ENCODE assay signal across 1 cellular context in the genomic region with DNA sequence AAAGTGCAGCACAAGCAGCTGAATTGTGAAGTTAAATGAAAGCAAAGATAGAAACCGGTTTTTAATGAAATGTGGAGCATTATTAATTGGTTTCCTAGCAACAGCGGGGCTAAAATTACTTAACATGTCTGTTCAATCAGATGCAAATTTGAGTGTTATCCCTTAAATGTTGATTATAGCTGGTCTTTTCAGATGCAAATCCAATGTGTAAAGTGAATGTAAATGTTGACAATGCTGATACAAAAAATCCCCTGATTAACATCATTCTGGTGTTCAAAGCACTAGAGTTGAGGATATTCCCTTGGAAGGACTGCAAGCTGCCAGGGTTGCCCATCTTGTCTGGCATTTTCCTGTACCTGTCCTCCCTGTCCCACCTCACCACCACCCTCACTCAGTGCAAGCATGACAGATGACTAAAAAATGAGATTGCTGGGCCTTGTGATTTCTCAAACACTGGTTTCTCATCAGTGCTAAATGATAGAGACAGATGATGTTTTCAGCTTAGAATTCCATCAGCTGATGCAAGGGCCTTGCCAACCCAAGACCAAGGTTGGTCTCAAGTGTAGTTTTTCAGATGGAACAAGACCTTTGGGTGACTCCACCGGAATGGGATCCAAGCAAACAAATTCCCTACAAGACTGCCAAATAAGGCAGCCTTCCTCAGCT.
TF ChIP-seq lines count a peak whose summit lies in the region.

No MANE protein-coding gene starts in this region.

TF ChIP-seq in WTC11, 78 proteins besides CTCF, POLR2A, EP300 and RAD21:
- TF ChIP-seq, protein P1, sequence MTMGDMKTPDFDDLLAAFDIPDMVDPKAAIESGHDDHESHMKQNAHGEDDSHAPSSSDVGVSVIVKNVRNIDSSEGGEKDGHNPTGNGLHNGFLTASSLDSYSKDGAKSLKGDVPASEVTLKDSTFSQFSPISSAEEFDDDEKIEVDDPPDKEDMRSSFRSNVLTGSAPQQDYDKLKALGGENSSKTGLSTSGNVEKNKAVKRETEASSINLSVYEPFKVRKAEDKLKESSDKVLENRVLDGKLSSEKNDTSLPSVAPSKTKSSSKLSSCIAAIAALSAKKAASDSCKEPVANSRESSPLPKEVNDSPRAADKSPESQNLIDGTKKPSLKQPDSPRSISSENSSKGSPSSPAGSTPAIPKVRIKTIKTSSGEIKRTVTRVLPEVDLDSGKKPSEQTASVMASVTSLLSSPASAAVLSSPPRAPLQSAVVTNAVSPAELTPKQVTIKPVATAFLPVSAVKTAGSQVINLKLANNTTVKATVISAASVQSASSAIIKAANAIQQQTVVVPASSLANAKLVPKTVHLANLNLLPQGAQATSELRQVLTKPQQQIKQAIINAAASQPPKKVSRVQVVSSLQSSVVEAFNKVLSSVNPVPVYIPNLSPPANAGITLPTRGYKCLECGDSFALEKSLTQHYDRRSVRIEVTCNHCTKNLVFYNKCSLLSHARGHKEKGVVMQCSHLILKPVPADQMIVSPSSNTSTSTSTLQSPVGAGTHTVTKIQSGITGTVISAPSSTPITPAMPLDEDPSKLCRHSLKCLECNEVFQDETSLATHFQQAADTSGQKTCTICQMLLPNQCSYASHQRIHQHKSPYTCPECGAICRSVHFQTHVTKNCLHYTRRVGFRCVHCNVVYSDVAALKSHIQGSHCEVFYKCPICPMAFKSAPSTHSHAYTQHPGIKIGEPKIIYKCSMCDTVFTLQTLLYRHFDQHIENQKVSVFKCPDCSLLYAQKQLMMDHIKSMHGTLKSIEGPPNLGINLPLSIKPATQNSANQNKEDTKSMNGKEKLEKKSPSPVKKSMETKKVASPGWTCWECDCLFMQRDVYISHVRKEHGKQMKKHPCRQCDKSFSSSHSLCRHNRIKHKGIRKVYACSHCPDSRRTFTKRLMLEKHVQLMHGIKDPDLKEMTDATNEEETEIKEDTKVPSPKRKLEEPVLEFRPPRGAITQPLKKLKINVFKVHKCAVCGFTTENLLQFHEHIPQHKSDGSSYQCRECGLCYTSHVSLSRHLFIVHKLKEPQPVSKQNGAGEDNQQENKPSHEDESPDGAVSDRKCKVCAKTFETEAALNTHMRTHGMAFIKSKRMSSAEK (CRISPR knock-in tag; IDR thresholded peaks at IDR 0.05; ENCODE audit: borderline replicate concordance) = no peak
- TF ChIP-seq ZNF425 (CRISPR knock-in tag; conservative IDR thresholded peaks at IDR 0.05) (no peak), ZNF317 (CRISPR knock-in tag; IDR thresholded peaks at IDR 0.05; ENCODE audit: borderline replicate concordance, low read depth) (peak; percentile 77)
